ENCODE assay signal across 8 cellular contexts in genomic region chr22:45318558-45319318, GRCh38.
DNase-seq lines count a peak whose midpoint lies in the region; TF ChIP-seq lines count a peak whose summit lies in the region.

No MANE protein-coding gene starts in this region.

- H3K36me3 ChIP-seq in MM.1S (replicated peaks; ENCODE audit: insufficient read depth, low read length) (no peaks in the 10 kb centered on the region), stomach smooth muscle (ENCODE audit: control insufficient read depth in 2 of 2, insufficient read depth in 2 of 2, low read length in 2 of 2) (peaks cover 15 to 17% of the 10 kb centered on the region in 2 donors), WERI-Rb-1 (peaks cover 14% of the 10 kb centered on the region)

- no peaks in the 10 kb centered on the region for H3K27me3 ChIP-seq in MM.1S (replicated peaks; ENCODE audit: insufficient read depth, low read length)
- H3K27me3 ChIP-seq in stomach smooth muscle (ENCODE audit: control insufficient read depth in 1 of 2, insufficient read depth in 2 of 2, low read length in 2 of 2) = no peaks in the 10 kb centered on the region
- no peaks in the 10 kb centered on the region for H3K27me3 ChIP-seq in WERI-Rb-1 (ENCODE audit: insufficient read depth, low read depth, severe bottlenecking)

- H2AFZ ChIP-seq in MM.1S (ENCODE audit: low read length) = no peak overlapping the region

- TF ChIP-seq CTCF in MM.1S (IDR thresholded peaks at IDR 0.05; ENCODE audit: low read length) (no peak), WERI-Rb-1 (IDR thresholded peaks at IDR 0.05; ENCODE audit: low read depth, low read length) (no peak)

- H4K20me1 ChIP-seq in MM.1S (ENCODE audit: insufficient read depth, low read length) = no peaks in the 10 kb centered on the region

- DNase-seq in NK-92 treated with Interleukin-12 subunit alpha and Interleukin-12 subunit beta, amount 100 ng/mL, for 24 hours (lab: John Stamatoyannopoulos, UW) = peak; percentile 54
- DNase-seq in NK-92 (lab: John Stamatoyannopoulos, UW; ENCODE audit: unreplicated experiment) (no peak), MM.1S (no peak), kidney tubule cell (ENCODE audit: low spot score) (peak; percentile 4), WERI-Rb-1 (no peak), GM19240 (ENCODE audit: insufficient read length, low spot score) (no peak)
- peak; percentile 54 for DNase-seq in activated naive CD4-positive, alpha-beta T cell treated with Interleukin-2 at 50 U/mL for 16 hours

- H3K4me3 ChIP-seq in MM.1S (ENCODE audit: low read length) (no peak overlapping the region), stomach smooth muscle (ENCODE audit: low read length in 2 of 2) (peak overlapping the region; percentile 10 to 45), WERI-Rb-1 (ENCODE audit: low read depth, low read length) (no peak overlapping the region)

- H3K79me2 ChIP-seq in MM.1S (ENCODE audit: low read length) = peaks cover 69% of the 10 kb centered on the region

- H3F3A ChIP-seq in MM.1S (ENCODE audit: insufficient read depth, low read length) = no peaks in the 10 kb centered on the region

- H3K9ac ChIP-seq in MM.1S (ENCODE audit: low read length) (peak overlapping the region; percentile 35; the same call in 1 of the 2 replicates), stomach smooth muscle (ENCODE audit: low read length in 2 of 2) (peak overlapping the region; percentile 58 to 65)

- H3K4me1 ChIP-seq in MM.1S (ENCODE audit: low read length) (peaks cover 6% of the 10 kb centered on the region; the same call in 1 of the 2 replicates), stomach smooth muscle (ENCODE audit: control insufficient read depth, insufficient read depth, low read length) (peaks cover 30% of the 10 kb centered on the region)

- peak overlapping the region; percentile 62; the same call in 1 of the 2 replicates for H3K27ac ChIP-seq in MM.1S (ENCODE audit: low read length)
- H3K27ac ChIP-seq in stomach smooth muscle (ENCODE audit: low read length) = peak overlapping the region; percentile 97
- no peak overlapping the region for H3K27ac ChIP-seq in WERI-Rb-1

- H3K9me3 ChIP-seq in MM.1S (replicated peaks; ENCODE audit: insufficient read depth, low read length) = no peaks in the 10 kb centered on the region
- H3K9me3 ChIP-seq in stomach smooth muscle (ENCODE audit: control insufficient read depth in 2 of 2, low read length in 2 of 2) = no peaks in the 10 kb centered on the region
- no peaks in the 10 kb centered on the region for H3K9me3 ChIP-seq in WERI-Rb-1 (ENCODE audit: severe bottlenecking)

- no peaks in the 10 kb centered on the region for H3K9me2 ChIP-seq in MM.1S (replicated peaks; ENCODE audit: insufficient read depth, low read length)

- H3K4me2 ChIP-seq in MM.1S (ENCODE audit: low read depth, low read length) = no peak overlapping the region; the same call in 1 of the 2 replicates

Comparison
In these comparisons a context has a peak if more than half of its experiments do, and no peak if none do; other contexts are left out.
1. DNase-seq: peak in NK-92 treated with Interleukin-12 subunit alpha and Interleukin-12 subunit beta, amount 100 ng/mL, for 24 hours (single experiment), activated naive CD4-positive, alpha-beta T cell treated with Interleukin-2 at 50 U/mL for 16 hours (single experiment) and kidney tubule cell (single experiment); none in NK-92 (single experiment), MM.1S (single experiment), WERI-Rb-1 (single experiment) and GM19240 (single experiment).
2. H3K4me3 ChIP-seq: peak in stomach smooth muscle (2 of 2); none in MM.1S (single experiment) and WERI-Rb-1 (single experiment).